In genomic region chr17:75861927-75862317, GRCh38 we compare ENCODE assay signal across 1 cellular context.
TF ChIP-seq lines count a peak whose summit lies in the region.

No MANE protein-coding gene starts in this region.

TF ChIP-seq in H1, 55 proteins besides CTCF, POLR2A, EP300 and RAD21:
- TF ChIP-seq EGR1 (IDR thresholded peaks at IDR 0.05; ENCODE audit: borderline replicate concordance, low read depth, low read length) (no peak), SRF (IDR thresholded peaks at IDR 0.05; ENCODE audit: low read depth, low read length) (peak; percentile 34; the same call in 1 of the 2 replicates), RFX5 (IDR thresholded peaks at IDR 0.05; ENCODE audit: borderline replicate concordance, low read depth, low read length) (no peak)
